Comparison of ENCODE assay signal across 1 cellular context in genomic region chr22:38462960-38463784, GRCh38.
TF ChIP-seq lines count a peak whose summit lies in the region.

No MANE protein-coding gene starts in this region.

TF ChIP-seq in HepG2, 621 proteins besides CTCF, POLR2A, EP300 and RAD21 (continued from another document and continues in another):
- TF ChIP-seq YEATS4 (CRISPR knock-in tag; IDR thresholded peaks at IDR 0.05; ENCODE audit: borderline replicate concordance) (no peak), ZFP90 (CRISPR knock-in tag; IDR thresholded peaks at IDR 0.05; ENCODE audit: borderline replicate concordance) (no peak), ZBED4 (CRISPR knock-in tag; IDR thresholded peaks at IDR 0.05; ENCODE audit: borderline replicate concordance) (peak; percentile 39; the same call in 1 of the 2 replicates), PPARG (CRISPR knock-in tag; conservative IDR thresholded peaks at IDR 0.05) (no peak; the same call in 1 of the 2 replicates), RBM39 (IDR thresholded peaks at IDR 0.05; ENCODE audit: low read depth, low read length, poor library complexity, severe bottlenecking) (no peak), ZKSCAN1 (IDR thresholded peaks at IDR 0.05; ENCODE audit: low read length) (no peak), TOPORS (CRISPR knock-in tag; IDR thresholded peaks at IDR 0.05) (no peak), RARA (CRISPR knock-in tag; IDR thresholded peaks at IDR 0.05) (no peak), TBL1XR1 (IDR thresholded peaks at IDR 0.05; ENCODE audit: borderline replicate concordance, low read length, partially characterized antibody) (no peak), REPIN1 (CRISPR knock-in tag; IDR thresholded peaks at IDR 0.05; ENCODE audit: borderline replicate concordance, low read depth) (peak; percentile 58; the same call in 1 of the 2 replicates), ZBTB3 (CRISPR knock-in tag; IDR thresholded peaks at IDR 0.05; ENCODE audit: borderline replicate concordance, low read depth) (no peak), PLRG1 (conservative IDR thresholded peaks at IDR 0.05) (no peak), ZKSCAN5 (CRISPR knock-in tag; IDR thresholded peaks at IDR 0.05) (no peak), MTF1 (CRISPR knock-in tag; IDR thresholded peaks at IDR 0.05) (no peak), ATF4 (CRISPR knock-in tag; IDR thresholded peaks at IDR 0.05) (no peak), NR2C2 (CRISPR knock-in tag; IDR thresholded peaks at IDR 0.05; ENCODE audit: borderline replicate concordance) (peak; percentile 26; the same call in 1 of the 2 replicates), CHD4 (IDR thresholded peaks at IDR 0.05; ENCODE audit: borderline replicate concordance, low read length) (no peak), ZFY (CRISPR knock-in tag; IDR thresholded peaks at IDR 0.05) (peak; percentile 77), CREBL2 (CRISPR knock-in tag; IDR thresholded peaks at IDR 0.05; ENCODE audit: borderline replicate concordance) (no peak), PAF1 (CRISPR knock-in tag; IDR thresholded peaks at IDR 0.05) (no peak), PRDM15 (CRISPR knock-in tag; IDR thresholded peaks at IDR 0.05) (peak; percentile 99), DNMT3B (CRISPR knock-in tag; conservative IDR thresholded peaks at IDR 0.05) (no peak), ZNF432 (CRISPR knock-in tag; IDR thresholded peaks at IDR 0.05; ENCODE audit: borderline replicate concordance) (no peak), TFDP1 (CRISPR knock-in tag; IDR thresholded peaks at IDR 0.05; ENCODE audit: borderline replicate concordance) (peak; percentile 60; the same call in 1 of the 2 replicates), GTF2F1 (IDR thresholded peaks at IDR 0.05; ENCODE audit: low read length) (no peak), YEATS2 (CRISPR knock-in tag; IDR thresholded peaks at IDR 0.05; ENCODE audit: borderline replicate concordance) (peak; percentile 64; the same call in 1 of the 2 replicates), ZNF891 (CRISPR knock-in tag; IDR thresholded peaks at IDR 0.05) (no peak), ZKSCAN8 (CRISPR knock-in tag; IDR thresholded peaks at IDR 0.05; ENCODE audit: borderline replicate concordance) (peak; percentile 36; the same call in 1 of the 2 replicates), ELF4 (CRISPR knock-in tag; IDR thresholded peaks at IDR 0.05; ENCODE audit: borderline replicate concordance) (no peak), TBP (CRISPR knock-in tag; IDR thresholded peaks at IDR 0.05) (no peak), MBNL3 (CRISPR knock-in tag; conservative IDR thresholded peaks at IDR 0.05) (no peak), ASH2L (IDR thresholded peaks at IDR 0.05; ENCODE audit: insufficient read length, low read depth, low read length) (no peak), GATAD1 (CRISPR knock-in tag; IDR thresholded peaks at IDR 0.05) (peak; percentile 36; the same call in 1 of the 2 replicates), ZNF224 (CRISPR knock-in tag; IDR thresholded peaks at IDR 0.05) (no peak), THAP11 (CRISPR knock-in tag; IDR thresholded peaks at IDR 0.05) (peak; percentile 70), THAP7 (CRISPR knock-in tag; IDR thresholded peaks at IDR 0.05) (no peak), ZNF589 (CRISPR knock-in tag; conservative IDR thresholded peaks at IDR 0.05) (no peak), SAP130 (CRISPR knock-in tag; IDR thresholded peaks at IDR 0.05; ENCODE audit: low read depth) (peak; percentile 75), SIN3A (IDR thresholded peaks at IDR 0.05; ENCODE audit: borderline replicate concordance, low read depth, low read length) (no peak), ZNF577 (CRISPR knock-in tag; IDR thresholded peaks at IDR 0.05; ENCODE audit: borderline replicate concordance, low read depth) (no peak), NR2F2 (IDR thresholded peaks at IDR 0.05; ENCODE audit: borderline replicate concordance, low read depth) (peak; percentile 25; the same call in 1 of the 2 replicates)
- TF ChIP-seq, protein P1, sequence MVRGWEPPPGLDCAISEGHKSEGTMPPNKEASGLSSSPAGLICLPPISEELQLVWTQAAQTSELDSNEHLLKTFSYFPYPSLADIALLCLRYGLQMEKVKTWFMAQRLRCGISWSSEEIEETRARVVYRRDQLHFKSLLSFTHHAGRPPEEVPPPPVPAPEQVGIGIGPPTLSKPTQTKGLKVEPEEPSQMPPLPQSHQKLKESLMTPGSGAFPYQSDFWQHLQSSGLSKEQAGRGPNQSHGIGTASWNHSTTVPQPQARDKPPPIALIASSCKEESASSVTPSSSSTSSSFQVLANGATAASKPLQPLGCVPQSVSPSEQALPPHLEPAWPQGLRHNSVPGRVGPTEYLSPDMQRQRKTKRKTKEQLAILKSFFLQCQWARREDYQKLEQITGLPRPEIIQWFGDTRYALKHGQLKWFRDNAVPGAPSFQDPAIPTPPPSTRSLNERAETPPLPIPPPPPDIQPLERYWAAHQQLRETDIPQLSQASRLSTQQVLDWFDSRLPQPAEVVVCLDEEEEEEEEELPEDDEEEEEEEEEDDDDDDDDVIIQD (CRISPR knock-in tag; IDR thresholded peaks at IDR 0.05; ENCODE audit: low read depth), result 0 out of 2 replicates have a peak, but pooled peaks have one; percentile 40
- TF ChIP-seq, protein P2, sequence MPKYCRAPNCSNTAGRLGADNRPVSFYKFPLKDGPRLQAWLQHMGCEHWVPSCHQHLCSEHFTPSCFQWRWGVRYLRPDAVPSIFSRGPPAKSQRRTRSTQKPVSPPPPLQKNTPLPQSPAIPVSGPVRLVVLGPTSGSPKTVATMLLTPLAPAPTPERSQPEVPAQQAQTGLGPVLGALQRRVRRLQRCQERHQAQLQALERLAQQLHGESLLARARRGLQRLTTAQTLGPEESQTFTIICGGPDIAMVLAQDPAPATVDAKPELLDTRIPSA (CRISPR knock-in tag; IDR thresholded peaks at IDR 0.05; ENCODE audit: borderline replicate concordance), result no peak
- TF ChIP-seq, protein P3, sequence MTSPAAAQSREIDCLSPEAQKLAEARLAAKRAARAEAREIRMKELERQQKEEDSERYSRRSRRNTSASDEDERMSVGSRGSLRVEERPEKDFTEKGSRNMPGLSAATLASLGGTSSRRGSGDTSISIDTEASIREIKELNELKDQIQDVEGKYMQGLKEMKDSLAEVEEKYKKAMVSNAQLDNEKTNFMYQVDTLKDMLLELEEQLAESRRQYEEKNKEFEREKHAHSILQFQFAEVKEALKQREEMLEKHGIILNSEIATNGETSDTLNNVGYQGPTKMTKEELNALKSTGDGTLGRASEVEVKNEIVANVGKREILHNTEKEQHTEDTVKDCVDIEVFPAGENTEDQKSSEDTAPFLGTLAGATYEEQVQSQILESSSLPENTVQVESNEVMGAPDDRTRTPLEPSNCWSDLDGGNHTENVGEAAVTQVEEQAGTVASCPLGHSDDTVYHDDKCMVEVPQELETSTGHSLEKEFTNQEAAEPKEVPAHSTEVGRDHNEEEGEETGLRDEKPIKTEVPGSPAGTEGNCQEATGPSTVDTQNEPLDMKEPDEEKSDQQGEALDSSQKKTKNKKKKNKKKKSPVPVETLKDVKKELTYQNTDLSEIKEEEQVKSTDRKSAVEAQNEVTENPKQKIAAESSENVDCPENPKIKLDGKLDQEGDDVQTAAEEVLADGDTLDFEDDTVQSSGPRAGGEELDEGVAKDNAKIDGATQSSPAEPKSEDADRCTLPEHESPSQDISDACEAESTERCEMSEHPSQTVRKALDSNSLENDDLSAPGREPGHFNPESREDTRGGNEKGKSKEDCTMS (CRISPR knock-in tag; conservative IDR thresholded peaks at IDR 0.05), result no peak
- TF ChIP-seq, protein P4, sequence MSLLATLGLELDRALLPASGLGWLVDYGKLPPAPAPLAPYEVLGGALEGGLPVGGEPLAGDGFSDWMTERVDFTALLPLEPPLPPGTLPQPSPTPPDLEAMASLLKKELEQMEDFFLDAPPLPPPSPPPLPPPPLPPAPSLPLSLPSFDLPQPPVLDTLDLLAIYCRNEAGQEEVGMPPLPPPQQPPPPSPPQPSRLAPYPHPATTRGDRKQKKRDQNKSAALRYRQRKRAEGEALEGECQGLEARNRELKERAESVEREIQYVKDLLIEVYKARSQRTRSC (CRISPR knock-in tag; IDR thresholded peaks at IDR 0.05; ENCODE audit: low read depth), result no peak
- TF ChIP-seq, protein P5, sequence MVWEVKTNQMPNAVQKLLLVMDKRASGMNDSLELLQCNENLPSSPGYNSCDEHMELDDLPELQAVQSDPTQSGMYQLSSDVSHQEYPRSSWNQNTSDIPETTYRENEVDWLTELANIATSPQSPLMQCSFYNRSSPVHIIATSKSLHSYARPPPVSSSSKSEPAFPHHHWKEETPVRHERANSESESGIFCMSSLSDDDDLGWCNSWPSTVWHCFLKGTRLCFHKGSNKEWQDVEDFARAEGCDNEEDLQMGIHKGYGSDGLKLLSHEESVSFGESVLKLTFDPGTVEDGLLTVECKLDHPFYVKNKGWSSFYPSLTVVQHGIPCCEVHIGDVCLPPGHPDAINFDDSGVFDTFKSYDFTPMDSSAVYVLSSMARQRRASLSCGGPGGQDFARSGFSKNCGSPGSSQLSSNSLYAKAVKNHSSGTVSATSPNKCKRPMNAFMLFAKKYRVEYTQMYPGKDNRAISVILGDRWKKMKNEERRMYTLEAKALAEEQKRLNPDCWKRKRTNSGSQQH (CRISPR knock-in tag; IDR thresholded peaks at IDR 0.05; ENCODE audit: low read depth), result no peak
